Comparison of ENCODE assay signal across 20 cellular contexts in genomic region chr16:79716645-79717323, GRCh38.
DNase-seq lines count a peak whose midpoint lies in the region; ATAC-seq and TF ChIP-seq lines count a peak whose summit lies in the region.
"Had no signal": no experiment of that assay in that cellular context is flagged by ENCODE, and none has a peak within 500 bp of the region (broad histone marks: within the 10 kb centered on the region; RNA-seq: fewer than 3 reads in every experiment).

No MANE protein-coding gene starts in this region.

- intact Hi-C loops in adrenal gland (cut with DNase I), result no loop called here
- intact Hi-C loops in aorta (cut with DNase I), result loop anchor here in 1 of 2 donors (5.0 kb wide), 3 partner anchors 44 to 114 kb away; partner anchors contain the start of gene MAF

- H3K4me3 Mint-ChIP-seq in activated T-cell treated with anti-CD3 and anti-CD28 coated beads, Interleukin-2, amount 50 U/mL, for 72 hours, result peak overlapping the region; percentile 29 to 43
- H3K4me3 Mint-ChIP-seq in activated T-cell treated with anti-CD3 and anti-CD28 coated beads, Interleukin-2, amount 50 U/mL, for 4 hours, result no peak overlapping the region
- H3K4me3 Mint-ChIP-seq in mesothelial cell of epicardium, result no peak overlapping the region
- H3K4me3 Mint-ChIP-seq: activated naive CD8-positive, alpha-beta T cell treated with anti-CD3 and anti-CD28 coated beads, Interleukin-2, amount 10 ng/mL, durations not matched to agents 7 days and 5 days; CD4-positive, CD25-positive, alpha-beta regulatory T cell had no signal

- H3K4me3 ChIP-seq in adrenal gland (no peak overlapping the region), aorta (ENCODE audit: low read length in 2 of 2) (no peak overlapping the region)
- H3K4me3 ChIP-seq: A549, gastrocnemius medialis had no signal

- H3K27me3 Mint-ChIP-seq in activated T-cell treated with anti-CD3 and anti-CD28 coated beads, Interleukin-2, amount 50 U/mL, for 72 hours (ENCODE audit: low read depth), result peaks cover 17% of the 10 kb centered on the region
- peaks cover 14% of the 10 kb centered on the region for H3K27me3 Mint-ChIP-seq in activated T-cell treated with anti-CD3 and anti-CD28 coated beads, Interleukin-2, amount 50 U/mL, for 4 hours (ENCODE audit: low read depth)
- H3K27me3 Mint-ChIP-seq in mesothelial cell of epicardium (ENCODE audit: low read depth), result peaks cover 17% of the 10 kb centered on the region

- H3K36me3 Mint-ChIP-seq in activated T-cell treated with anti-CD3 and anti-CD28 coated beads, Interleukin-2, amount 50 U/mL, for 72 hours (ENCODE audit: insufficient read depth in 2 of 2), result no peaks in the 10 kb centered on the region
- no peaks in the 10 kb centered on the region for H3K36me3 Mint-ChIP-seq in activated T-cell treated with anti-CD3 and anti-CD28 coated beads, Interleukin-2, amount 50 U/mL, for 4 hours (ENCODE audit: insufficient read depth)
- no peaks in the 10 kb centered on the region for H3K36me3 Mint-ChIP-seq in mesothelial cell of epicardium
- H3K36me3 Mint-ChIP-seq: activated naive CD8-positive, alpha-beta T cell treated with anti-CD3 and anti-CD28 coated beads, Interleukin-2, amount 10 ng/mL, durations not matched to agents 7 days and 5 days; CD4-positive, CD25-positive, alpha-beta regulatory T cell had no signal

- TF ChIP-seq POLR2A in adrenal gland (IDR thresholded peaks at IDR 0.05), result no peak

- peaks cover 5 to 36% of the 10 kb centered on the region in 2 donors for H3K4me1 ChIP-seq in adrenal gland (replicated peaks in 1 of 2)
- peaks cover 7 to 21% of the 10 kb centered on the region in 2 donors for H3K4me1 ChIP-seq in aorta (ENCODE audit: control insufficient read depth in 1 of 2, insufficient read depth in 2 of 2, low read length in 2 of 2)
- H3K4me1 ChIP-seq: A549, gastrocnemius medialis had no signal

- WGBS in adrenal gland, 4 donors, result 36 to 47% (median 40%) methylated on average over 7 of the region's 7 CpGs
- 3 to 6% methylated on average over 7 of the region's 7 CpGs for WGBS in aorta, 2 donors

- H3K27ac ChIP-seq in adrenal gland (peak overlapping the region in 3 of 5 donors; percentile 29 to 44 (median 34)), aorta (ENCODE audit: low read depth in 1 of 2, low read length in 2 of 2) (peak overlapping the region; percentile 94 to 97)
- H3K27ac ChIP-seq: A549, gastrocnemius medialis had no signal

- ATAC-seq in activated T-cell treated with anti-CD3 and anti-CD28 coated beads, Interleukin-2, amount 50 U/mL, for 72 hours (replicated peaks in 1 of 2), result peak in 1 of 2 donors; percentile 41
- ATAC-seq in activated T-cell treated with anti-CD3 and anti-CD28 coated beads, Interleukin-2, amount 50 U/mL, for 4 hours, result no peak
- ATAC-seq in aorta (ENCODE audit: low FRiP score) (peak; percentile 47), GM18498 (IDR thresholded peaks at IDR 0.05; ENCODE audit: unreplicated experiment) (no peak)
- ATAC-seq: A549, gastrocnemius medialis had no signal

- peaks cover 15% of the 10 kb centered on the region for H3K4me1 Mint-ChIP-seq in activated T-cell treated with anti-CD3 and anti-CD28 coated beads, Interleukin-2, amount 50 U/mL, for 72 hours (ENCODE audit: low read depth)
- H3K4me1 Mint-ChIP-seq in activated T-cell treated with anti-CD3 and anti-CD28 coated beads, Interleukin-2, amount 50 U/mL, for 4 hours (ENCODE audit: low read depth), result peaks cover 10% of the 10 kb centered on the region
- peaks cover 51% of the 10 kb centered on the region for H3K4me1 Mint-ChIP-seq in mesothelial cell of epicardium

- peaks cover 0 to 4% of the 10 kb centered on the region in 2 donors for H3K9me3 Mint-ChIP-seq in activated T-cell treated with anti-CD3 and anti-CD28 coated beads, Interleukin-2, amount 50 U/mL, for 72 hours
- H3K9me3 Mint-ChIP-seq in activated T-cell treated with anti-CD3 and anti-CD28 coated beads, Interleukin-2, amount 50 U/mL, for 4 hours, result no peaks in the 10 kb centered on the region
- no peaks in the 10 kb centered on the region for H3K9me3 Mint-ChIP-seq in mesothelial cell of epicardium
- H3K9me3 Mint-ChIP-seq: activated naive CD8-positive, alpha-beta T cell treated with anti-CD3 and anti-CD28 coated beads, Interleukin-2, amount 10 ng/mL, durations not matched to agents 7 days and 5 days had no signal

- H3K9me3 ChIP-seq in adrenal gland (replicated peaks in 1 of 3), result no peaks in the 10 kb centered on the region
- no peaks in the 10 kb centered on the region for H3K9me3 ChIP-seq in aorta (ENCODE audit: control insufficient read depth, low read length)
- H3K9me3 ChIP-seq: A549, gastrocnemius medialis had no signal

- no peak for DNase-seq in activated T-cell treated with anti-CD3 and anti-CD28 coated beads, Interleukin-2, amount 50 U/mL, for 72 hours
- DNase-seq in activated T-cell treated with anti-CD3 and anti-CD28 coated beads, Interleukin-2, amount 50 U/mL, for 4 hours, result no peak
- no peak for DNase-seq in adrenal gland
- no peak for DNase-seq in mesothelial cell of epicardium (ENCODE audit: low spot score in 2 of 2, unreplicated experiment in 2 of 2)
- no peak for DNase-seq in aorta
- DNase-seq in NCI-H446 (lab: John Stamatoyannopoulos, UW), result no peak
- no peak for DNase-seq in stimulated activated CD4-positive, alpha-beta T cell treated with anti-CD3 and anti-CD28 coated beads, Interleukin-15, amount 100 ng/mL, for 24 hours
- DNase-seq: activated CD4-positive, CD25-positive, alpha-beta regulatory T cell; activated naive CD8-positive, alpha-beta T cell treated with anti-CD3 and anti-CD28 coated beads, Interleukin-2, amount 10 ng/mL, durations not matched to agents 7 days and 5 days; activated T-cell treated with anti-CD3 and anti-CD28 coated beads for 4 hours; central memory CD4-positive, alpha-beta T cell; DMS79 treated with DMSO at 0.1 percent for 48 hours; gastrocnemius medialis; NCI-H2107; NCI-H69; retina; stimulated activated CD4-positive, alpha-beta T cell treated with anti-CD3 and anti-CD28 coated beads, Interleukin-2, amount 100 ng/mL, for 24 hours had no signal

- H3K36me3 ChIP-seq in adrenal gland (replicated peaks in 1 of 2) (no peaks in the 10 kb centered on the region), aorta (ENCODE audit: control insufficient read depth in 1 of 2, insufficient read depth in 2 of 2, low read length in 1 of 2) (no peaks in the 10 kb centered on the region)
- H3K36me3 ChIP-seq: gastrocnemius medialis had no signal

- TF ChIP-seq CTCF in adrenal gland (IDR thresholded peaks at IDR 0.05) (no peak), mesothelial cell of epicardium (IDR thresholded peaks at IDR 0.05; ENCODE audit: unreplicated experiment) (no peak)

- H3K27ac Mint-ChIP-seq in activated T-cell treated with anti-CD3 and anti-CD28 coated beads, Interleukin-2, amount 50 U/mL, for 72 hours, result no peak overlapping the region
- peak overlapping the region; percentile 85 for H3K27ac Mint-ChIP-seq in mesothelial cell of epicardium
- H3K27ac Mint-ChIP-seq: activated naive CD8-positive, alpha-beta T cell treated with anti-CD3 and anti-CD28 coated beads, Interleukin-2, amount 10 ng/mL, durations not matched to agents 7 days and 5 days; CD4-positive, CD25-positive, alpha-beta regulatory T cell had no signal

- no peaks in the 10 kb centered on the region for H3K27me3 ChIP-seq in adrenal gland
- H3K27me3 ChIP-seq in aorta (ENCODE audit: control insufficient read depth in 1 of 2, insufficient read depth in 2 of 2, low read length in 1 of 2), result no peaks in the 10 kb centered on the region
- H3K27me3 ChIP-seq: gastrocnemius medialis had no signal

Comparison
In these comparisons a context has a peak if more than half of its experiments do, and no peak if none do; other contexts are left out.
1. H3K4me3 Mint-ChIP-seq: peak in activated T-cell treated with anti-CD3 and anti-CD28 coated beads, Interleukin-2, amount 50 U/mL, for 72 hours (2 of 2); none in activated T-cell treated with anti-CD3 and anti-CD28 coated beads, Interleukin-2, amount 50 U/mL, for 4 hours (single experiment) and mesothelial cell of epicardium (single experiment).